Comparison of ENCODE assay signal across 2 cellular contexts in the genomic region with DNA sequence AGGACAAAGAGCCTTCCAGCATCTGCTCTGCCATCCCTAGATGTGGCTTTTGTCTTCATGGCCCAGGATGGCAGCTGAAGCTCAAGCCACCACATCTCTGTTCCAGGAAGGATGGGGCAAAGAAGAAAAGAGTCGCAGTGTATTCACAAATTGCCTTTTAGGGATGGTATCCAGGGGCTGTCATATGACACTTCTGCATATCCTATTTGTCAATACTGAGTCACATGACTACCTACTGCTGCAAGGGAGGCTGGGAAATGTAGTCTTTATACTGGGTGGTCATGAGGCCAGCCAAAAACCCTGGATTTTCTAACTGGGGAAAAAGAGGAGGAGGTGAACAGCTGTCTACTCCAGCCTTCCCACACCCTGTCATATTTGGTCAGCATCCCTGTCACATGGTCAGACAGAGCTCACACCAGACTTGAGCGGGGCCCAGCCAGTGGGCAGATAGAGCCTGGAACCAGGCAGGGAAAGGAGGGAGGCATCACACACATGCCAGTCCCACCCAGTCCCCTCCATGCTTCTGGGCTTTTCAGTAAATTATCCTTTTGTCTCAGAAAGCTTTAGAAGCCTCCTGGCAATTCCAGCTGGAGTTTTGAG.
A peak's percentile ranks its signal among the peaks of the same experiment; 100 is the strongest.
TF ChIP-seq lines count a peak whose summit lies in the region.

No MANE protein-coding gene starts in this region.

TF ChIP-seq in GM23338, 12 proteins besides CTCF, POLR2A, EP300 and RAD21:
- TF ChIP-seq ZNF462 (CRISPR knock-in tag; IDR thresholded peaks at IDR 0.05) (no peak), EZH2phosphoT487 (IDR thresholded peaks at IDR 0.05; ENCODE audit: unreplicated experiment) (no peak), EZH2 (IDR thresholded peaks at IDR 0.05; ENCODE audit: low read depth, unreplicated experiment) (no peak), POLR2AphosphoS5 (IDR thresholded peaks at IDR 0.05; ENCODE audit: low read depth) (no peak), ZNF114 (CRISPR knock-in tag; IDR thresholded peaks at IDR 0.05) (no peak)

TF ChIP-seq in H1, 55 proteins besides CTCF, POLR2A, EP300 and RAD21:
- TF ChIP-seq TEAD4 (IDR thresholded peaks at IDR 0.05; ENCODE audit: low read depth, low read length) (no peak), RNF2 (IDR thresholded peaks at IDR 0.05; ENCODE audit: borderline replicate concordance, low read depth, low read length, missing control alignments, poor library complexity, severe bottlenecking) (no peak), NANOG (IDR thresholded peaks at IDR 0.05; ENCODE audit: insufficient read depth, low read depth, low read length, poor library complexity, severe bottlenecking) (no peak), CTBP2 (IDR thresholded peaks at IDR 0.05; ENCODE audit: borderline replicate concordance, insufficient read depth, insufficient read length, low read length) (no peak), JUN (IDR thresholded peaks at IDR 0.05; ENCODE audit: low read depth, low read length) (no peak), KDM5A (IDR thresholded peaks at IDR 0.05; ENCODE audit: low read length) (no peak), SRF (IDR thresholded peaks at IDR 0.05; ENCODE audit: low read depth, low read length) (peak; percentile 53; the same call in 1 of the 2 replicates), USF2 (IDR thresholded peaks at IDR 0.05; ENCODE audit: low read length) (peak; percentile 85), TBP (IDR thresholded peaks at IDR 0.05; ENCODE audit: low read depth, low read length) (no peak), ATF3 (IDR thresholded peaks at IDR 0.05; ENCODE audit: insufficient read depth, low read depth, low read length) (peak; percentile 65; the same call in 1 of the 2 replicates), RXRA (IDR thresholded peaks at IDR 0.05; ENCODE audit: insufficient read depth, low read depth, low read length) (no peak), SAP30 (IDR thresholded peaks at IDR 0.05; ENCODE audit: insufficient read depth, insufficient replicate concordance, low read length) (no peak), CHD7 (IDR thresholded peaks at IDR 0.05; ENCODE audit: insufficient replicate concordance, low read length) (no peak), PHF8 (conservative IDR thresholded peaks at IDR 0.05; ENCODE audit: low read depth, low read length) (no peak), JUND (IDR thresholded peaks at IDR 0.05; ENCODE audit: low read length) (no peak), HDAC2 (IDR thresholded peaks at IDR 0.05; ENCODE audit: borderline replicate concordance in 1 of 2, low read depth in 2 of 2, low read length in 2 of 2) (no peak), CHD1 (IDR thresholded peaks at IDR 0.05; ENCODE audit: low read depth, low read length) (no peak), SP2 (IDR thresholded peaks at IDR 0.05; ENCODE audit: low read length) (no peak), NRF1 (IDR thresholded peaks at IDR 0.05; ENCODE audit: low read depth, low read length) (no peak), ZNF274 (IDR thresholded peaks at IDR 0.05; ENCODE audit: borderline replicate concordance, extremely low read depth, low read length) (no peak), KDM4A (IDR thresholded peaks at IDR 0.05; ENCODE audit: low read depth, low read length, severe bottlenecking) (no peak), BCL11A (IDR thresholded peaks at IDR 0.05; ENCODE audit: low read depth in 2 of 2, low read length in 2 of 2) (no peak), TAF7 (optimal IDR thresholded peaks at IDR 0.05; ENCODE audit: borderline replicate concordance, low read depth, low read length) (no peak), EGR1 (IDR thresholded peaks at IDR 0.05; ENCODE audit: borderline replicate concordance, low read depth, low read length) (no peak), SP4 (IDR thresholded peaks at IDR 0.05; ENCODE audit: low read length) (no peak), POLR2AphosphoS5 (IDR thresholded peaks at IDR 0.05; ENCODE audit: low read depth, low read length) (no peak), BRCA1 (IDR thresholded peaks at IDR 0.05; ENCODE audit: low read depth, low read length) (no peak), CBX5 (IDR thresholded peaks at IDR 0.05; ENCODE audit: low read depth, low read length) (no peak), YY1 (IDR thresholded peaks at IDR 0.05; ENCODE audit: low read depth, low read length) (no peak), CHD2 (IDR thresholded peaks at IDR 0.05; ENCODE audit: low read length) (no peak), RFX5 (IDR thresholded peaks at IDR 0.05; ENCODE audit: borderline replicate concordance, low read depth, low read length) (no peak), SIX5 (IDR thresholded peaks at IDR 0.05; ENCODE audit: low read depth, low read length) (peak; percentile 66), CEBPB (IDR thresholded peaks at IDR 0.05; ENCODE audit: low read depth, low read length) (no peak)
- TF ChIP-seq, protein P1, sequence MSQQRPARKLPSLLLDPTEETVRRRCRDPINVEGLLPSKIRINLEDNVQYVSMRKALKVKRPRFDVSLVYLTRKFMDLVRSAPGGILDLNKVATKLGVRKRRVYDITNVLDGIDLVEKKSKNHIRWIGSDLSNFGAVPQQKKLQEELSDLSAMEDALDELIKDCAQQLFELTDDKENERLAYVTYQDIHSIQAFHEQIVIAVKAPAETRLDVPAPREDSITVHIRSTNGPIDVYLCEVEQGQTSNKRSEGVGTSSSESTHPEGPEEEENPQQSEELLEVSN (IDR thresholded peaks at IDR 0.05), result no peak
TF ChIP-seq in H1: peak in this region for 4.
